ENCODE assay signal across 11 cellular contexts in genomic region chr7:29883462-29884398, GRCh38.
A peak's percentile ranks its signal among the peaks of the same experiment; 100 is the strongest.
DNase-seq lines count a peak whose midpoint lies in the region; ATAC-seq, FAIRE-seq and TF ChIP-seq lines count a peak whose summit lies in the region.
"Had no signal": no experiment of that assay in that cellular context is flagged by ENCODE, and none has a peak within 500 bp of the region (broad histone marks: within the 10 kb centered on the region; RNA-seq: fewer than 3 reads in every experiment).

No MANE protein-coding gene starts in this region.

- H3K4me3 ChIP-seq in H7 (ENCODE audit: insufficient read depth, low read depth, low read length) = peak overlapping the region; percentile 30
- H3K4me3 ChIP-seq in RWPE2 (ENCODE audit: severe bottlenecking) = peak overlapping the region; percentile 11
- H3K4me3 ChIP-seq in iPS-15b (ENCODE audit: low read depth, low read length) = peak overlapping the region; percentile 43

- H3K27me3 ChIP-seq in H7 (ENCODE audit: control insufficient read depth, insufficient read depth, low read length) (no peaks in the 10 kb centered on the region; the same call in 1 of the 2 replicates), RWPE2 (ENCODE audit: insufficient read depth, poor library complexity, severe bottlenecking) (no peaks in the 10 kb centered on the region), iPS-15b (ENCODE audit: control insufficient read depth, insufficient read depth, low read length) (peaks cover 2% of the 10 kb centered on the region)

- H3K4me1 ChIP-seq in RWPE2 (ENCODE audit: insufficient read depth, poor library complexity, severe bottlenecking) (no peaks in the 10 kb centered on the region), iPS-15b (ENCODE audit: control insufficient read depth, insufficient read depth, low read length) (peaks cover 25% of the 10 kb centered on the region)

- DNase-seq in H7 = peak; percentile 95
- DNase-seq in RWPE2 (ENCODE audit: low spot score) = no peak
- peak; percentile 30 for DNase-seq in retina
- DNase-seq in GM20000 (ENCODE audit: low spot score) = no peak
- no peak for DNase-seq in NOMO-1 treated with DMSO at 0.1 percent for 48 hours (lab: John Stamatoyannopoulos, UW; ENCODE audit: unreplicated experiment)
- DNase-seq in erythroblast (lab: John Stamatoyannopoulos, UW) = no peak
- DNase-seq in GM12891 (ENCODE audit: insufficient read length, low spot score) = no peak
- DNase-seq: GDM1, NCI-H1048 had no signal

- H3K9me3 ChIP-seq in RWPE2 (ENCODE audit: severe bottlenecking) (no peaks in the 10 kb centered on the region), iPS-15b (ENCODE audit: control insufficient read depth, insufficient read depth, low read length) (no peaks in the 10 kb centered on the region)

- TF ChIP-seq POLR2A in erythroblast (IDR thresholded peaks at IDR 0.05; ENCODE audit: low read length) = no peak
- no peak for TF ChIP-seq POLR2A in GM12891 (IDR thresholded peaks at IDR 0.05; ENCODE audit: low read depth, low read length)

- no peaks in the 10 kb centered on the region for H3K36me3 ChIP-seq in H7 (replicated peaks; ENCODE audit: control insufficient read depth, insufficient read depth, low read length)
- H3K36me3 ChIP-seq in RWPE2 (ENCODE audit: low read depth) = no peaks in the 10 kb centered on the region
- H3K36me3 ChIP-seq in iPS-15b (ENCODE audit: control insufficient read depth, insufficient read depth, low read length) = no peaks in the 10 kb centered on the region

- no peak overlapping the region for H3K9ac ChIP-seq in iPS-15b (ENCODE audit: low read depth, low read length)

- no peak overlapping the region for H3K27ac ChIP-seq in RWPE2 (ENCODE audit: poor library complexity, severe bottlenecking)
- H3K27ac ChIP-seq: epithelial cell of prostate had no signal

- TF ChIP-seq CTCF in RWPE2 (IDR thresholded peaks at IDR 0.05; ENCODE audit: poor library complexity, severe bottlenecking) (no peak), GM20000 (IDR thresholded peaks at IDR 0.05; ENCODE audit: extremely low read depth, missing control alignments) (no peak)

- FAIRE-seq in GM12891 (lab: Jason Lieb, UNC) = no peak

- ATAC-seq in RWPE2 (ENCODE audit: low read depth) = peak; percentile 69

TF ChIP-seq in GM12891, 5 proteins besides CTCF, POLR2A, EP300 and RAD21:
- no peak for TF ChIP-seq POLR2AphosphoS5 (IDR thresholded peaks at IDR 0.05; ENCODE audit: low read depth, low read length)

Comparison
In these comparisons a context has a peak if more than half of its experiments do, and no peak if none do; other contexts are left out.
1. DNase-seq: peak in H7 (single experiment) and retina (single experiment); none in RWPE2 (single experiment), GM20000 (single experiment), NOMO-1 treated with DMSO at 0.1 percent for 48 hours (single experiment), erythroblast (0 of 2) and GM12891 (single experiment).
2. Peak in every context shown above with its lines, with median percentiles within 50 percentile points of each other: H3K4me3 ChIP-seq.